ENCODE assay signal across 14 cellular contexts in the genomic region with DNA sequence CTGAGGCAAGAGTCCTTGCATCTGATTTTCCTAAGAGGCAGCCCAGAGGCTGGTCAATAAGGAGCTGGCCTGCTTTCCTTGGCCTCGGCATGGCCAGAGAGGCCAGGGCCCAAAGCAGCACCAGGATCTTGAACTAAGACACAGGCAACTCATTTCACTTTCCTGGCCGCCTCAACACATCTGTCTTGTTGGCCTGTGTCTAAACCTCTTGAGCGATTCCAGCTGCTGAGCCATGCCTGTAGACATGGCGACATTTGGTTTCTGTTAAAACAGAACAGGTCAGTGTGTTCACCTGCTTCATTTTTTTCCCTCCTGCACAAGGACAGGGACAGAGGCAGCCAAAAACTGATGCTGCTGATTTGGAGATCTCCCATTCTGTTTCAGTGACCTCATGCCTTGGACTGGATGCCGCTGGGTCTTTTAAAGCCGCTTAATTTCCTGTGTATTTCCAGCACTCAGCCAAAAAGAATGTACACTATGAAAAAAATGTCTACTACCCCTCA.
DNase-seq lines count a peak whose midpoint lies in the region; ATAC-seq, FAIRE-seq and TF ChIP-seq lines count a peak whose summit lies in the region.
"Had no signal": no experiment of that assay in that cellular context is flagged by ENCODE, and none has a peak within 500 bp of the region (broad histone marks: within the 10 kb centered on the region; RNA-seq: fewer than 3 reads in every experiment).

No MANE protein-coding gene starts in this region.

- no peaks in the 10 kb centered on the region for H3K27me3 Mint-ChIP-seq in activated CD8-positive, alpha-beta T cell treated with anti-CD3 and anti-CD28 coated beads for 36 hours

- no peaks in the 10 kb centered on the region for H3K36me3 Mint-ChIP-seq in activated CD8-positive, alpha-beta T cell treated with anti-CD3 and anti-CD28 coated beads for 36 hours (ENCODE audit: low read depth)
- H3K36me3 Mint-ChIP-seq: activated CD8-positive, alpha-beta memory T cell treated with anti-CD3 and anti-CD28 coated beads, Interleukin-2, amount 10 ng/mL, durations not matched to agents 7 days and 5 days had no signal

- FAIRE-seq in GM12891 (lab: Jason Lieb, UNC), result no peak

- no TSS peak for BruUV-seq in A673 (replicated peaks; lab: Mats Ljungman, UMichigan)

- H3K4me3 ChIP-seq in A673 (ENCODE audit: low read depth, low read length, poor library complexity, severe bottlenecking), result no peak overlapping the region
- no peak overlapping the region for H3K4me3 ChIP-seq in astrocyte of the cerebellum (ENCODE audit: low read depth, low read length)
- peak overlapping the region in 1 of 10 donors; percentile 19 for H3K4me3 ChIP-seq in heart right ventricle
- H3K4me3 ChIP-seq in rectal smooth muscle tissue (ENCODE audit: low read length), result no peak overlapping the region

- peaks cover 6% of the 10 kb centered on the region for H3K4me1 Mint-ChIP-seq in activated CD8-positive, alpha-beta T cell treated with anti-CD3 and anti-CD28 coated beads for 36 hours (ENCODE audit: low read depth)

- 72 to 75% methylated on average over 6 of the region's 6 CpGs for WGBS in heart right ventricle, 2 donors

- no peaks in the 10 kb centered on the region for H3K9me3 Mint-ChIP-seq in activated CD8-positive, alpha-beta T cell treated with anti-CD3 and anti-CD28 coated beads for 36 hours

- TF ChIP-seq CTCF in A673 (conservative IDR thresholded peaks at IDR 0.05; ENCODE audit: low read depth, low read length), result no peak
- no peak for TF ChIP-seq CTCF in astrocyte of the cerebellum (IDR thresholded peaks at IDR 0.05; ENCODE audit: low read depth, low read length, missing control alignments)
- no peak for TF ChIP-seq CTCF in heart right ventricle (IDR thresholded peaks at IDR 0.05)
- TF ChIP-seq CTCF in activated CD8-positive, alpha-beta T cell treated with anti-CD3 and anti-CD28 coated beads for 36 hours (IDR thresholded peaks at IDR 0.05), result no peak

- CTCF ChIA-PET in A673 (lab: Charles Lee), result no interaction called here
- CTCF ChIA-PET in activated CD8-positive, alpha-beta T cell treated with anti-CD3 and anti-CD28 coated beads for 36 hours (lab: Charles Lee), result interaction anchor here (1.2 kb wide), 1 partner anchor 42 kb away, joined by 3 read pairs; no protein-coding TSS in a partner anchor

- TF ChIP-seq POLR2A in GM12891 (IDR thresholded peaks at IDR 0.05; ENCODE audit: low read depth, low read length), result no peak

- peak; percentile 83 to 91 (median 89) for ATAC-seq in heart right ventricle
- no peak for ATAC-seq in activated CD8-positive, alpha-beta T cell treated with anti-CD3 and anti-CD28 coated beads for 36 hours
- ATAC-seq: activated CD8-positive, alpha-beta memory T cell treated with anti-CD3 and anti-CD28 coated beads, Interleukin-2, amount 10 ng/mL, durations not matched to agents 7 days and 5 days; SK-N-SH treated with all-trans-retinoic acid at 6 μM for 48 hours had no signal

- POLR2A ChIA-PET in A673 (lab: Charles Lee; ENCODE audit: low non-redundant PET), result no interaction called here
- POLR2A ChIA-PET in activated CD8-positive, alpha-beta T cell treated with anti-CD3 and anti-CD28 coated beads for 36 hours (lab: Charles Lee), result interaction anchor here (0.8 kb wide), 1 partner anchor 96 kb away, joined by 3 read pairs; no protein-coding TSS in a partner anchor

- no peaks in the 10 kb centered on the region for H3K27me3 ChIP-seq in A673 (replicated peaks; ENCODE audit: insufficient read depth, low read depth, low read length, poor library complexity)
- no peaks in the 10 kb centered on the region for H3K27me3 ChIP-seq in heart right ventricle
- H3K27me3 ChIP-seq in rectal smooth muscle tissue (ENCODE audit: control insufficient read depth, insufficient read depth, low read length), result no peaks in the 10 kb centered on the region

- peak; percentile 4 for DNase-seq in A673 (ENCODE audit: low spot score)
- DNase-seq in astrocyte of the cerebellum (ENCODE audit: low read depth), result peak; percentile 9
- DNase-seq in heart right ventricle, result peak; percentile 38 to 54
- DNase-seq in GM12891 (ENCODE audit: insufficient read length, low spot score), result no peak
- no peak for DNase-seq in iPS-NIHi7 (ENCODE audit: extremely low spot score)
- DNase-seq in activated CD8-positive, alpha-beta T cell treated with anti-CD3 and anti-CD28 coated beads for 36 hours, result no peak
- no peak for DNase-seq in OCI-M1 (lab: John Stamatoyannopoulos, UW)
- DNase-seq: activated CD8-positive, alpha-beta memory T cell treated with anti-CD3 and anti-CD28 coated beads, Interleukin-2, amount 10 ng/mL, durations not matched to agents 7 days and 5 days; activated naive CD4-positive, alpha-beta T cell; COR-L47; NCI-H2227 treated with DMSO at 0.1 percent for 48 hours; stimulated activated naive CD4-positive, alpha-beta T cell treated with Interleukin-2 at 50 U/mL for 16 hours had no signal

- no peak overlapping the region for H3K27ac Mint-ChIP-seq in activated CD8-positive, alpha-beta T cell treated with anti-CD3 and anti-CD28 coated beads for 36 hours
- H3K27ac Mint-ChIP-seq: activated CD8-positive, alpha-beta memory T cell treated with anti-CD3 and anti-CD28 coated beads, Interleukin-2, amount 10 ng/mL, durations not matched to agents 7 days and 5 days had no signal

- no peak overlapping the region for H3K4me3 Mint-ChIP-seq in activated CD8-positive, alpha-beta T cell treated with anti-CD3 and anti-CD28 coated beads for 36 hours
- H3K4me3 Mint-ChIP-seq: activated CD8-positive, alpha-beta memory T cell treated with anti-CD3 and anti-CD28 coated beads, Interleukin-2, amount 10 ng/mL, durations not matched to agents 7 days and 5 days had no signal

- no peaks in the 10 kb centered on the region for H3K4me1 ChIP-seq in A673 (ENCODE audit: insufficient read depth, low read length, poor library complexity, severe bottlenecking)
- H3K4me1 ChIP-seq in heart right ventricle, result peaks cover 0 to 1% (median 0%) of the 10 kb centered on the region in 9 donors
- no peaks in the 10 kb centered on the region for H3K4me1 ChIP-seq in rectal smooth muscle tissue (ENCODE audit: control insufficient read depth, insufficient read depth, low read length)

- H3K36me3 ChIP-seq in A673 (ENCODE audit: insufficient read depth, low read length, poor library complexity, severe bottlenecking), result no peaks in the 10 kb centered on the region
- H3K36me3 ChIP-seq in heart right ventricle, result no peaks in the 10 kb centered on the region
- H3K36me3 ChIP-seq in rectal smooth muscle tissue (ENCODE audit: control insufficient read depth, insufficient read depth, low read length), result no peaks in the 10 kb centered on the region

- in situ Hi-C loops in astrocyte of the cerebellum (cut with HindIII; ENCODE audit: low sequenced_read_pairs), result no loop called here

- intact Hi-C loops in A673 (cut with micrococcal nuclease; ENCODE audit: unreplicated experiment) (no loop called here), heart right ventricle (cut with DNase I) (no loop called here)
- intact Hi-C loops in activated CD8-positive, alpha-beta T cell treated with anti-CD3 and anti-CD28 coated beads for 36 hours (cut with micrococcal nuclease), result no loop called here

- H3K27ac ChIP-seq in A673 (ENCODE audit: low read depth, low read length, poor library complexity, severe bottlenecking), result no peak overlapping the region
- peak overlapping the region in 9 of 10 donors; percentile 46 to 82 (median 64) for H3K27ac ChIP-seq in heart right ventricle
- peak overlapping the region; percentile 55 for H3K27ac ChIP-seq in rectal smooth muscle tissue (ENCODE audit: low read depth, low read length)

- H3K9me3 ChIP-seq in A673 (ENCODE audit: low read depth, low read length, poor library complexity, severe bottlenecking), result no peaks in the 10 kb centered on the region
- H3K9me3 ChIP-seq in heart right ventricle, result no peaks in the 10 kb centered on the region

- no peak overlapping the region for H3K9ac ChIP-seq in rectal smooth muscle tissue (ENCODE audit: low read length)

TF ChIP-seq in GM12891, 5 proteins besides CTCF, POLR2A, EP300 and RAD21:
- TF ChIP-seq PAX5 (IDR thresholded peaks at IDR 0.05; ENCODE audit: insufficient read depth, low read length, severe bottlenecking) (no peak), SPI1 (IDR thresholded peaks at IDR 0.05; ENCODE audit: low read depth, low read length) (no peak), POLR2AphosphoS5 (IDR thresholded peaks at IDR 0.05; ENCODE audit: low read depth, low read length) (no peak), POU2F2 (IDR thresholded peaks at IDR 0.05; ENCODE audit: low read depth, low read length) (no peak), TAF1 (IDR thresholded peaks at IDR 0.05; ENCODE audit: low read depth, low read length) (no peak)

Comparison
In these comparisons a context has a peak if more than half of its experiments do, and no peak if none do; other contexts are left out.
1. DNase-seq: peak in A673 (single experiment), astrocyte of the cerebellum (single experiment) and heart right ventricle (2 of 2); none in GM12891 (single experiment), iPS-NIHi7 (single experiment), activated CD8-positive, alpha-beta T cell treated with anti-CD3 and anti-CD28 coated beads for 36 hours (single experiment) and OCI-M1 (single experiment).